32 cellular contexts compared by ENCODE assay signal in genomic region chr2:167001165-167001564, GRCh38.
DNase-seq lines count a peak whose midpoint lies in the region; ATAC-seq, FAIRE-seq and TF ChIP-seq lines count a peak whose summit lies in the region.
"Had no signal": no experiment of that assay in that cellular context is flagged by ENCODE, and none has a peak within 500 bp of the region (broad histone marks: within the 10 kb centered on the region; RNA-seq: fewer than 3 reads in every experiment).

No MANE protein-coding gene starts in this region.

- H3K4me3 ChIP-seq in HepG2 (replicated peaks in 1 of 3; ENCODE audit: insufficient read depth in 1 of 3, low read depth in 2 of 3, low read length in 3 of 3) (no peak overlapping the region), right lobe of liver (no peak overlapping the region), A549 (no peak overlapping the region), K562 (no peak overlapping the region)
- H3K4me3 ChIP-seq: BLaER1; BLaER1 treated with 17β-estradiol and CSF1 and Interleukin-3, amounts not matched to agents 10 nM and 100 nM had no signal

- H3K4me1 ChIP-seq in HepG2 (ENCODE audit: insufficient read depth, low read length) = no peaks in the 10 kb centered on the region
- H3K4me1 ChIP-seq in right lobe of liver = no peaks in the 10 kb centered on the region
- H3K4me1 ChIP-seq in A549 = no peaks in the 10 kb centered on the region
- H3K4me1 ChIP-seq in K562 (replicated peaks in 1 of 2; ENCODE audit: control insufficient read depth in 2 of 2, insufficient read depth in 2 of 2, low read length in 2 of 2) = no peaks in the 10 kb centered on the region
- H3K4me1 ChIP-seq: BE2C, Caco-2 had no signal

- H3K79me2 ChIP-seq in HepG2 (ENCODE audit: insufficient read depth, low read length) (no peaks in the 10 kb centered on the region), K562 (ENCODE audit: control insufficient read depth, insufficient read depth, low read length) (no peaks in the 10 kb centered on the region)

- H3K9me3 ChIP-seq in HepG2 (ENCODE audit: low read length) (no peaks in the 10 kb centered on the region), right lobe of liver (no peaks in the 10 kb centered on the region), A549 (no peaks in the 10 kb centered on the region), K562 (replicated peaks; ENCODE audit: control insufficient read depth, insufficient read depth, low read depth, low read length) (no peaks in the 10 kb centered on the region)
- H3K9me3 ChIP-seq: BE2C, BLaER1, Caco-2 had no signal

- 3% methylated on average over 4 of the region's 4 CpGs for WGBS in HepG2 (ENCODE audit: low lambda C conversion rate)
- WGBS in right lobe of liver (ENCODE audit: insufficient coverage, low coverage, low lambda C conversion rate, missing lambda C conversion rate) = 69% methylated on average over 4 of the region's 4 CpGs
- 37% methylated on average over 4 of the region's 4 CpGs for WGBS in A549 (ENCODE audit: missing lambda C conversion rate)
- WGBS in K562 (ENCODE audit: insufficient coverage, low coverage, missing lambda C conversion rate) = 3% methylated on average over 4 of the region's 4 CpGs

- intact Hi-C loops in HepG2 (cut with micrococcal nuclease; ENCODE audit: unreplicated experiment) (no loop called here), right lobe of liver (cut with DNase I) (no loop called here), K562 (cut with micrococcal nuclease) (no loop called here)

- TF ChIP-seq EP300 in HepG2 (IDR thresholded peaks at IDR 0.05; ENCODE audit: low read depth in 2 of 2, low read length in 2 of 2) (no peak), HepG2 (CRISPR knock-in tag; IDR thresholded peaks at IDR 0.05; ENCODE audit: borderline replicate concordance) (no peak), A549 (IDR thresholded peaks at IDR 0.05) (no peak), K562 (IDR thresholded peaks at IDR 0.05; ENCODE audit: low read length) (no peak)

- H3K36me3 ChIP-seq in HepG2 (replicated peaks in 1 of 2; ENCODE audit: control insufficient read depth in 1 of 2, insufficient read depth in 2 of 2, low read length in 2 of 2) (no peaks in the 10 kb centered on the region), right lobe of liver (no peaks in the 10 kb centered on the region), K562 (ENCODE audit: control insufficient read depth, insufficient read depth, low read length) (no peaks in the 10 kb centered on the region)
- H3K36me3 ChIP-seq: BE2C; BLaER1; BLaER1 treated with 17β-estradiol and CSF1 and Interleukin-3, amounts not matched to agents 10 nM and 100 nM had no signal

- TF ChIP-seq CTCF in HepG2 (CRISPR knock-in tag; IDR thresholded peaks at IDR 0.05) = no peak
- TF ChIP-seq CTCF in right lobe of liver (IDR thresholded peaks at IDR 0.05) = no peak
- TF ChIP-seq CTCF in A549 (IDR thresholded peaks at IDR 0.05) = no peak
- no peak for TF ChIP-seq CTCF in K562 (IDR thresholded peaks at IDR 0.05 in 2 of 3, conservative IDR thresholded peaks at IDR 0.05 in 1 of 3; ENCODE audit: insufficient read depth in 2 of 3, low read depth in 1 of 3, low read length in 3 of 3)

- POLR2A ChIA-PET in HepG2 (lab: Yijun Ruan, JAX) = no interaction called here
- POLR2A ChIA-PET in A549 (lab: Yijun Ruan, JAX) = no interaction called here
- POLR2A ChIA-PET in K562 (lab: Yijun Ruan, JAX) = no interaction called here

- H3K27me3 ChIP-seq in HepG2 (ENCODE audit: control insufficient read depth in 1 of 2, insufficient read depth in 2 of 2, low read length in 2 of 2) (no peaks in the 10 kb centered on the region), right lobe of liver (no peaks in the 10 kb centered on the region), K562 (ENCODE audit: control insufficient read depth in 2 of 2, insufficient read depth in 2 of 2, low read length in 2 of 2) (no peaks in the 10 kb centered on the region)
- H3K27me3 ChIP-seq: BE2C; BLaER1; BLaER1 treated with 17β-estradiol and CSF1 and Interleukin-3, amounts not matched to agents 10 nM and 100 nM had no signal

- TF ChIP-seq POLR2A in HepG2 (IDR thresholded peaks at IDR 0.05; ENCODE audit: insufficient read depth in 1 of 2, low read depth in 2 of 2, low read length in 2 of 2) = no peak
- TF ChIP-seq POLR2A in right lobe of liver (IDR thresholded peaks at IDR 0.05) = no peak
- TF ChIP-seq POLR2A in A549 (IDR thresholded peaks at IDR 0.05; ENCODE audit: low read length) = no peak
- no peak for TF ChIP-seq POLR2A in K562 (conservative IDR thresholded peaks at IDR 0.05)

- H4K20me1 ChIP-seq in HepG2 (ENCODE audit: insufficient read depth, low read length) (no peaks in the 10 kb centered on the region), K562 (replicated peaks; ENCODE audit: control insufficient read depth, insufficient read depth, low read length) (no peaks in the 10 kb centered on the region)
- H4K20me1 ChIP-seq: BLaER1; BLaER1 treated with 17β-estradiol and CSF1 and Interleukin-3, amounts not matched to agents 10 nM and 100 nM had no signal

- BruUV-seq in HepG2 (replicated peaks; lab: Mats Ljungman, UMichigan) (no TSS peak), K562 (replicated peaks; lab: Mats Ljungman, UMichigan) (no TSS peak)

- ATAC-seq in HepG2 (no peak), right lobe of liver (no peak), A549 (no peak), K562 (no peak)
- ATAC-seq: CD8-positive, alpha-beta T cell had no signal

- CTCF ChIA-PET in HepG2 (lab: Yijun Ruan, JAX; ENCODE audit: low intra/inter-chr PET ratio, low total read pairs) = no interaction called here
- CTCF ChIA-PET in A549 (lab: Yijun Ruan, JAX) = no interaction called here
- CTCF ChIA-PET in K562 (lab: Yijun Ruan, JAX; ENCODE audit: low intra/inter-chr PET ratio) = no interaction called here

- no peaks in the 10 kb centered on the region for H3K9me1 ChIP-seq in K562 (ENCODE audit: control insufficient read depth, insufficient read depth, low read length)

- DNase-seq in HepG2 (ENCODE audit: low spot score) = no peak
- no peak for DNase-seq in right lobe of liver
- DNase-seq in A549 (ENCODE audit: low read depth in 1 of 2, low spot score in 1 of 2) = no peak
- DNase-seq in K562 (ENCODE audit: extremely low read depth in 1 of 4, low spot score in 3 of 4) = no peak
- DNase-seq in superior temporal gyrus (ENCODE audit: extremely low spot score) = no peak
- DNase-seq in NCI-H2081 (lab: John Stamatoyannopoulos, UW) = no peak
- DNase-seq: 8988T; ACHN; AML-193; BE2C; C1 segment of cervical spinal cord; Caco-2; Calu3; CD4-positive, alpha-beta memory T cell; CD4-positive, alpha-beta T cell; CD4-positive, CD25-positive, alpha-beta regulatory T cell; CD8-positive, alpha-beta memory T cell; CD8-positive, alpha-beta T cell; COR-L47; DMS 273 treated with DMSO at 0.1 percent for 48 hours; DMS153; DMS53; DMS79; DMS79 treated with DMSO at 0.1 percent for 48 hours; DND-41; EL had no signal

- no peak overlapping the region for H3K4me2 ChIP-seq in HepG2 (ENCODE audit: low read depth, low read length)
- H3K4me2 ChIP-seq in A549 = no peak overlapping the region
- no peak overlapping the region for H3K4me2 ChIP-seq in K562 (ENCODE audit: insufficient read depth, low read length)
- H3K4me2 ChIP-seq: BLaER1; BLaER1 treated with 17β-estradiol and CSF1 and Interleukin-3, amounts not matched to agents 10 nM and 100 nM had no signal

- in situ Hi-C loops in HepG2 (cut with HindIII; ENCODE audit: extremely low pct_ligation_motif_present, low pct_unique_long_range_greater_than_20kb) = no loop called here
- in situ Hi-C loops in K562 (cut with MboI) = no loop called here

- H2AFZ ChIP-seq in HepG2 (ENCODE audit: low read length) (no peak overlapping the region), K562 (ENCODE audit: low read depth, low read length) (no peak overlapping the region)

- FAIRE-seq in HepG2 (lab: Jason Lieb, UNC) (no peak), A549 (lab: Jason Lieb, UNC) (no peak), K562 (lab: Jason Lieb, UNC) (no peak)
- FAIRE-seq: A204.1, D721Med had no signal

- no peak overlapping the region for H3K9ac ChIP-seq in HepG2 (ENCODE audit: insufficient read depth, low read depth, low read length)
- no peak overlapping the region for H3K9ac ChIP-seq in K562 (ENCODE audit: insufficient read depth in 1 of 2, low read depth in 2 of 2, low read length in 2 of 2)
- H3K9ac ChIP-seq: BLaER1; BLaER1 treated with 17β-estradiol and CSF1 and Interleukin-3, amounts not matched to agents 10 nM and 100 nM had no signal

- no peak overlapping the region for H3K27ac ChIP-seq in HepG2 (ENCODE audit: extremely low read length, insufficient read depth, low read length)
- no peak overlapping the region for H3K27ac ChIP-seq in right lobe of liver
- H3K27ac ChIP-seq in A549 = no peak overlapping the region
- H3K27ac ChIP-seq in K562 (ENCODE audit: extremely low read depth, low read depth, low read length) = no peak overlapping the region
- H3K27ac ChIP-seq: 22Rv1; BLaER1; BLaER1 treated with 17β-estradiol and CSF1 and Interleukin-3, amounts not matched to agents 10 nM and 100 nM; C4-2B had no signal

- no peak for TF ChIP-seq RAD21 in HepG2 (CRISPR knock-in tag; IDR thresholded peaks at IDR 0.05)
- no peak for TF ChIP-seq RAD21 in A549 (conservative IDR thresholded peaks at IDR 0.05 in 1 of 2, IDR thresholded peaks at IDR 0.05 in 1 of 2)
- TF ChIP-seq RAD21 in K562 (CRISPR knock-in tag; conservative IDR thresholded peaks at IDR 0.05 in 1 of 2, IDR thresholded peaks at IDR 0.05 in 1 of 2) = no peak

TF ChIP-seq in HepG2, 621 proteins besides CTCF, POLR2A, EP300 and RAD21:
- TF ChIP-seq MAFK (conservative IDR thresholded peaks at IDR 0.05 in 1 of 2, IDR thresholded peaks at IDR 0.05 in 1 of 2; ENCODE audit: low read length in 2 of 2) (peak; percentile 46 to 73; a peak in 3 of 4 replicates), IRF2 (CRISPR knock-in tag; IDR thresholded peaks at IDR 0.05) (no peak), MAFF (IDR thresholded peaks at IDR 0.05; ENCODE audit: low read depth, low read length) (peak; percentile 55; the same call in 1 of the 2 replicates), CHD4 (IDR thresholded peaks at IDR 0.05; ENCODE audit: borderline replicate concordance, low read length) (no peak)

TF ChIP-seq in A549, 52 proteins besides CTCF, POLR2A, EP300 and RAD21:
- TF ChIP-seq ZC3H11A (IDR thresholded peaks at IDR 0.05) (no peak), MAFK (IDR thresholded peaks at IDR 0.05; ENCODE audit: partially characterized antibody) (peak; percentile 11)

TF ChIP-seq in K562, 482 proteins besides CTCF, POLR2A, EP300 and RAD21 (continues in another document):
- TF ChIP-seq SMAD3 (CRISPR knock-in tag; conservative IDR thresholded peaks at IDR 0.05) (no peak), ZNF584 (CRISPR knock-in tag; IDR thresholded peaks at IDR 0.05; ENCODE audit: low read depth) (no peak), CSDE1 (IDR thresholded peaks at IDR 0.05) (no peak)

Comparison
In these comparisons a context has a peak if more than half of its experiments do, and no peak if none do; other contexts are left out.
1. Of the 241 proteins assayed by ChIP-seq in both HepG2 and K562: peak only in HepG2: MAFF and MAFK; only in K562: none; in both: none; in neither: 239.